Comparison of ENCODE assay signal across 8 cellular contexts in the genomic region with DNA sequence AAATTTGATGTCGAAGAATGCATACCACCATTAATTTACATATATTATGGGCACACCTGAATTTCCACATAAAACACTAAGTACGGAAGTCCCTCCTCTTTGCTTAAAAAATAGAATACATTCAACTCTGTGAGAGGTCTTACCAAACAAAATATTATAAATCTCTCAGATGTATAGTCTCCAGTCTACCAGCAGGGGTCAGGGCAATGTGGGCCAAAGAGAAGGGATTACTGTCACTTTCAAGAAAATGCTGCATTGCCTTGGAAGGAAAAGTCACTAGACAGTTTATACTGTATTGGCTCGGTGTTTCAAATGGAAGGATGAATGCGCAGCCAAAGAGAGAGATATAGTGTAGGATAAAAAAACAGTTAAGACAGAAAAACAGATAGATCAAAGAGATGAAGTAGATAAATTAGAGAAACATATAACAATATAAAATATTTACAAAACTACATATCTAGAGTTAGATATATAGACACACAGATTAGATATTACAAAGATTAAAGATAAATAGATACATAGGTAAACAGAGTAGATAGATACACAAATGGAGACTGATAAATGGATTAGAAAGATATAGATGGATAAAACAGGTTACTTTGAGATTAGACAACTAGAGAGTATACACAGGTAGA. TPM values are rescaled to one million over a fixed set of nuclear protein-coding genes. Genes with fewer than 3 reads are reported as not detected.
A peak's percentile ranks its signal among the peaks of the same experiment; 100 is the strongest.
DNase-seq lines count a peak whose midpoint lies in the region; ATAC-seq and TF ChIP-seq lines count a peak whose summit lies in the region.

No MANE protein-coding gene starts in this region.

- H3K27ac Mint-ChIP-seq in progenitor cell of endocrine pancreas: no peak overlapping the region

- H3K36me3 Mint-ChIP-seq in activated T-cell treated with anti-CD3 and anti-CD28 coated beads, Interleukin-2, amount 50 U/mL, for 4 hours (ENCODE audit: insufficient read depth): peaks cover 38% of the 10 kb centered on the region
- H3K36me3 Mint-ChIP-seq in progenitor cell of endocrine pancreas (ENCODE audit: insufficient read depth): peaks cover 7% of the 10 kb centered on the region

- peak; percentile 61 for DNase-seq in COLO829 (ENCODE audit: low spot score)
- DNase-seq in NCI-H526 treated with DMSO at 0.1 percent for 48 hours (lab: John Stamatoyannopoulos, UW): peak; percentile 59
- peak; percentile 32 for DNase-seq in activated T-cell treated with anti-CD3 and anti-CD28 coated beads, Interleukin-2, amount 50 U/mL, for 4 hours
- DNase-seq in foreskin keratinocyte: peak in 1 of 2 donors; percentile 21
- DNase-seq in progenitor cell of endocrine pancreas (ENCODE audit: low spot score, unreplicated experiment): no peak

- TF ChIP-seq CTCF in foreskin keratinocyte (conservative IDR thresholded peaks at IDR 0.05): peak; percentile 83
- TF ChIP-seq CTCF in progenitor cell of endocrine pancreas (IDR thresholded peaks at IDR 0.05; ENCODE audit: unreplicated experiment): peak; percentile 84

- H3K4me1 ChIP-seq in foreskin keratinocyte: peaks cover 3% of the 10 kb centered on the region

- no peak overlapping the region for H3K4me3 Mint-ChIP-seq in activated T-cell treated with anti-CD3 and anti-CD28 coated beads, Interleukin-2, amount 50 U/mL, for 4 hours
- no peak overlapping the region for H3K4me3 Mint-ChIP-seq in progenitor cell of endocrine pancreas (ENCODE audit: low read depth)

- no peak overlapping the region for H3K27ac ChIP-seq in foreskin keratinocyte

- H3K27me3 Mint-ChIP-seq in activated T-cell treated with anti-CD3 and anti-CD28 coated beads, Interleukin-2, amount 50 U/mL, for 4 hours (ENCODE audit: low read depth): no peaks in the 10 kb centered on the region
- no peaks in the 10 kb centered on the region for H3K27me3 Mint-ChIP-seq in progenitor cell of endocrine pancreas

- no peaks in the 10 kb centered on the region for H3K9me3 Mint-ChIP-seq in activated T-cell treated with anti-CD3 and anti-CD28 coated beads, Interleukin-2, amount 50 U/mL, for 4 hours
- no peaks in the 10 kb centered on the region for H3K9me3 Mint-ChIP-seq in progenitor cell of endocrine pancreas (ENCODE audit: low read depth)

- peak; percentile 71 for ATAC-seq in GM19023 (IDR thresholded peaks at IDR 0.05; ENCODE audit: unreplicated experiment)
- peak; percentile 70 for ATAC-seq in HG03139 (IDR thresholded peaks at IDR 0.05; ENCODE audit: unreplicated experiment)
- ATAC-seq in activated T-cell treated with anti-CD3 and anti-CD28 coated beads, Interleukin-2, amount 50 U/mL, for 4 hours: peak; percentile 50 to 73
- ATAC-seq in foreskin keratinocyte: peak; percentile 84
- no peak for ATAC-seq in HG03196 (IDR thresholded peaks at IDR 0.05; ENCODE audit: unreplicated experiment)

- peaks cover 2% of the 10 kb centered on the region for H3K4me1 Mint-ChIP-seq in activated T-cell treated with anti-CD3 and anti-CD28 coated beads, Interleukin-2, amount 50 U/mL, for 4 hours (ENCODE audit: low read depth)
- H3K4me1 Mint-ChIP-seq in progenitor cell of endocrine pancreas (ENCODE audit: low read depth): no peaks in the 10 kb centered on the region

- H3K27me3 ChIP-seq in foreskin keratinocyte: no peaks in the 10 kb centered on the region

RNA-seq across cellular contexts. Expression of gene SERGEF, which starts 20.9 kb away (rescaled TPM):
- total RNA-seq in activated T-cell treated with anti-CD3 and anti-CD28 coated beads, Interleukin-2, amount 50 U/mL, for 4 hours: 10 to 100 TPM; 17.6 to 22.5 (median 18.6) TPM
- total RNA-seq in foreskin keratinocyte (27.8 and 31.2 TPM in 2 replicates), progenitor cell of endocrine pancreas (32.4 and 34.8 TPM in 2 replicates)
- polyA plus RNA-seq in foreskin keratinocyte: 24.3 and 26.2 TPM in 2 replicates

RNA-seq across cellular contexts. Expression of gene TPH1, which starts 54.2 kb away (rescaled TPM):
- under 1 TPM; 0.35 to 0.51 (median 0.40) TPM for total RNA-seq in activated T-cell treated with anti-CD3 and anti-CD28 coated beads, Interleukin-2, amount 50 U/mL, for 4 hours
- 0.11 and 0.14 TPM in 2 replicates for total RNA-seq in foreskin keratinocyte
- 0.04 TPM in 2 replicates for polyA plus RNA-seq in foreskin keratinocyte
- 0.50 and 0.64 TPM in 2 replicates for total RNA-seq in progenitor cell of endocrine pancreas
